In genomic region chr9:107172160-107172978, GRCh38 we compare ENCODE assay signal across 8 cellular contexts.
A peak's percentile ranks its signal among the peaks of the same experiment; 100 is the strongest.
DNase-seq lines count a peak whose midpoint lies in the region; ATAC-seq and TF ChIP-seq lines count a peak whose summit lies in the region.

No MANE protein-coding gene starts in this region.

- no peak overlapping the region for H3K4me3 Mint-ChIP-seq in activated CD4-positive, alpha-beta memory T cell treated with anti-CD3 and anti-CD28 coated beads for 36 hours
- no peak overlapping the region for H3K4me3 Mint-ChIP-seq in endodermal cell

- ATAC-seq in GM19463 (IDR thresholded peaks at IDR 0.05; ENCODE audit: unreplicated experiment) (peak; percentile 47), HG03521 (IDR thresholded peaks at IDR 0.05; ENCODE audit: unreplicated experiment) (peak; percentile 69)

- H3K9me3 ChIP-seq in endodermal cell (ENCODE audit: control insufficient read depth, low read length), result no peaks in the 10 kb centered on the region

- H3K9ac ChIP-seq in endodermal cell (ENCODE audit: extremely low read depth, low read length, poor library complexity, severe bottlenecking), result no peak overlapping the region

- peaks cover 8% of the 10 kb centered on the region for H3K4me1 ChIP-seq in endodermal cell (ENCODE audit: control insufficient read depth, insufficient read depth, low read length)

- peak; percentile 94 for TF ChIP-seq CTCF in endodermal cell (conservative IDR thresholded peaks at IDR 0.05)

- no peak overlapping the region for H3K4me3 ChIP-seq in endodermal cell (ENCODE audit: low read length)

- peak overlapping the region; percentile 69 for H3K27ac Mint-ChIP-seq in activated CD4-positive, alpha-beta memory T cell treated with anti-CD3 and anti-CD28 coated beads for 36 hours
- H3K27ac Mint-ChIP-seq in endodermal cell, result no peak overlapping the region

- intact Hi-C loops in activated CD4-positive, alpha-beta memory T cell treated with anti-CD3 and anti-CD28 coated beads for 36 hours (cut with micrococcal nuclease), result loop anchor here (1.0 kb wide), 3 partner anchors 35 to 1330 kb away; partner anchors contain the start of gene RAD23B

- no peaks in the 10 kb centered on the region for H3K9me3 Mint-ChIP-seq in activated CD4-positive, alpha-beta memory T cell treated with anti-CD3 and anti-CD28 coated beads for 36 hours
- H3K9me3 Mint-ChIP-seq in endodermal cell, result peaks cover 2% of the 10 kb centered on the region

- 74 to 89% methylated on average over 2 to 4 of the region's 4 CpGs for WGBS in endodermal cell (ENCODE audit: insufficient coverage in 1 of 2, insufficient read length in 1 of 2), 2 experiments

- POLR2A ChIA-PET in activated CD4-positive, alpha-beta memory T cell treated with anti-CD3 and anti-CD28 coated beads for 36 hours (lab: Charles Lee), result interaction anchor here (1.1 kb wide), 1 partner anchor 111 kb away, joined by 5 read pairs; no protein-coding TSS in a partner anchor

- no peaks in the 10 kb centered on the region for H3K36me3 Mint-ChIP-seq in activated CD4-positive, alpha-beta memory T cell treated with anti-CD3 and anti-CD28 coated beads for 36 hours
- H3K36me3 Mint-ChIP-seq in endodermal cell (ENCODE audit: low read depth), result no peaks in the 10 kb centered on the region

- no peak overlapping the region for H3K27ac ChIP-seq in endodermal cell (ENCODE audit: low read depth, low read length)

- H3K27me3 Mint-ChIP-seq in activated CD4-positive, alpha-beta memory T cell treated with anti-CD3 and anti-CD28 coated beads for 36 hours, result peaks cover 15% of the 10 kb centered on the region
- H3K27me3 Mint-ChIP-seq in endodermal cell (ENCODE audit: insufficient read depth), result no peaks in the 10 kb centered on the region

- H3K27me3 ChIP-seq in endodermal cell (ENCODE audit: control insufficient read depth, insufficient read depth, low read length, poor library complexity, severe bottlenecking), result no peaks in the 10 kb centered on the region

- H3K36me3 ChIP-seq in endodermal cell (ENCODE audit: control insufficient read depth, insufficient read depth, low read length), result no peaks in the 10 kb centered on the region

- CTCF ChIA-PET in activated CD4-positive, alpha-beta memory T cell treated with anti-CD3 and anti-CD28 coated beads for 36 hours (lab: Charles Lee), result interaction anchor here (0.5 to 1.8 kb wide), 9 partner anchors 10 to 1330 kb away, joined by 3 to 11 read pairs (median 4); no protein-coding TSS in a partner anchor

- in situ Hi-C loops in Caki2 (cut with HindIII; ENCODE audit: low pct_unique_long_range_greater_than_20kb, low sequenced_read_pairs), result no loop called here

- H3K4me1 Mint-ChIP-seq in activated CD4-positive, alpha-beta memory T cell treated with anti-CD3 and anti-CD28 coated beads for 36 hours (ENCODE audit: low read depth), result peaks cover 17% of the 10 kb centered on the region
- peaks cover 19% of the 10 kb centered on the region for H3K4me1 Mint-ChIP-seq in endodermal cell

- DNase-seq in Caki2 (ENCODE audit: low read depth) (peak; percentile 50), NCI-H748 (lab: John Stamatoyannopoulos, UW; ENCODE audit: unreplicated experiment) (peak; percentile 87), endodermal cell (peak; percentile 91), middle frontal gyrus (ENCODE audit: extremely low spot score, low spot score) (peak; percentile 66)
- DNase-seq in activated CD4-positive, alpha-beta memory T cell treated with anti-CD3 and anti-CD28 coated beads for 36 hours, result peak; percentile 72
- DNase-seq in stimulated activated CD8-positive, alpha-beta memory T cell treated with anti-CD3 and anti-CD28 coated beads, Interleukin-7, amount 100 ng/mL, for 4 hours (ENCODE audit: low read depth in 2 of 2), result peak; percentile 21

Comparison
In these comparisons a context has a peak if more than half of its experiments do, and no peak if none do; other contexts are left out.
1. DNase-seq: peak in every context shown above with its lines; median percentile 91 in endodermal cell; 87 in NCI-H748; 72 in activated CD4-positive, alpha-beta memory T cell treated with anti-CD3 and anti-CD28 coated beads for 36 hours; 66 in middle frontal gyrus; 50 in Caki2; 21 in stimulated activated CD8-positive, alpha-beta memory T cell treated with anti-CD3 and anti-CD28 coated beads, Interleukin-7, amount 100 ng/mL, for 4 hours.